12 cellular contexts compared by ENCODE assay signal in genomic region chr19:50204081-50204428, GRCh38. TPM values are rescaled to one million over a fixed set of nuclear protein-coding genes. Genes with fewer than 3 reads are reported as not detected.
DNase-seq lines count a peak whose midpoint lies in the region; ATAC-seq and TF ChIP-seq lines count a peak whose summit lies in the region.
"Had no signal": no experiment of that assay in that cellular context is flagged by ENCODE, and none has a peak within 500 bp of the region (broad histone marks: within the 10 kb centered on the region; RNA-seq: fewer than 3 reads in every experiment).

No MANE protein-coding gene starts in this region.

- peaks cover 4% of the 10 kb centered on the region; the same call in 1 of the 2 replicates for H3K4me1 ChIP-seq in GM23338 (ENCODE audit: insufficient read depth)
- peaks cover 0 to 18% of the 10 kb centered on the region in 2 donors for H3K4me1 ChIP-seq in ascending aorta
- peaks cover 0 to 15% (median 7%) of the 10 kb centered on the region in 4 donors for H3K4me1 ChIP-seq in right lobe of liver
- peaks cover 17 to 27% (median 21%) of the 10 kb centered on the region in 3 donors for H3K4me1 ChIP-seq in skeletal muscle tissue (ENCODE audit: control insufficient read depth in 3 of 3, insufficient read depth in 3 of 3, low read length in 3 of 3)

- H3K27ac ChIP-seq in GM23338 (ENCODE audit: low read depth) = no peak overlapping the region
- H3K27ac ChIP-seq in ascending aorta = no peak overlapping the region
- peak overlapping the region in 2 of 3 donors; percentile 80 to 85 for H3K27ac ChIP-seq in right lobe of liver
- peak overlapping the region; percentile 93 for H3K27ac ChIP-seq in skeletal muscle tissue (ENCODE audit: low read depth, low read length)

- no peaks in the 10 kb centered on the region for H3K79me2 ChIP-seq in GM23338 (replicated peaks; ENCODE audit: insufficient read depth)

- 41% methylated on average over 6 of the region's 7 CpGs for WGBS in right lobe of liver (ENCODE audit: insufficient coverage, low coverage, low lambda C conversion rate, missing lambda C conversion rate)

- POLR2A ChIA-PET in naive thymus-derived CD8-positive, alpha-beta T cell (lab: Charles Lee) = no interaction called here

- DNase-seq in GM23338 (ENCODE audit: low spot score) (no peak), ascending aorta (ENCODE audit: low spot score in 2 of 2) (no peak), right lobe of liver (no peak), mesenteric fat pad (ENCODE audit: low spot score) (no peak)
- DNase-seq in naive thymus-derived CD8-positive, alpha-beta T cell = no peak
- DNase-seq: activated CD4-positive, alpha-beta T cell treated with anti-CD3 and anti-CD28 coated beads, Interleukin-2, amount 50 U/mL, for 1 hour; T-helper 17 cell had no signal

- H3K27me3 ChIP-seq in GM23338 (ENCODE audit: insufficient read depth) (peaks cover 15% of the 10 kb centered on the region), ascending aorta (no peaks in the 10 kb centered on the region), right lobe of liver (no peaks in the 10 kb centered on the region), skeletal muscle tissue (ENCODE audit: control insufficient read depth in 3 of 3, insufficient read depth in 3 of 3, low read length in 3 of 3) (peaks cover 0 to 24% (median 2%) of the 10 kb centered on the region in 3 donors)

- H3K4me3 Mint-ChIP-seq in GM23338 = no peak overlapping the region
- peak overlapping the region in 3 of 10 donors; percentile 20 to 54 (median 29) for H3K4me3 Mint-ChIP-seq in naive thymus-derived CD8-positive, alpha-beta T cell
- H3K4me3 Mint-ChIP-seq: activated T-helper 17 cell treated with anti-CD3 and anti-CD28 coated beads, Interleukin-2, amount 50 U/mL, for 72 hours had no signal

- no peaks in the 10 kb centered on the region for H3K9me2 ChIP-seq in GM23338 (ENCODE audit: insufficient read depth)

- intact Hi-C loops in ascending aorta (cut with DNase I) (loop anchor here (2.0 to 10.0 kb wide), 2 partner anchors 31 to 311 kb away; partner anchors contain the start of genes ASPDH and JOSD2), right lobe of liver (cut with DNase I) (no loop called here)

- peaks cover 86% of the 10 kb centered on the region for H3K9me3 Mint-ChIP-seq in GM23338
- peaks cover 0 to 8% (median 0%) of the 10 kb centered on the region in 9 donors for H3K9me3 Mint-ChIP-seq in naive thymus-derived CD8-positive, alpha-beta T cell
- H3K9me3 Mint-ChIP-seq: activated T-helper 17 cell treated with anti-CD3 and anti-CD28 coated beads, Interleukin-2, amount 50 U/mL, for 72 hours had no signal

- no peak for ATAC-seq in GM23338
- no peak for ATAC-seq in right lobe of liver
- ATAC-seq in GM19324 (IDR thresholded peaks at IDR 0.05; ENCODE audit: low FRiP score, unreplicated experiment) = no peak
- ATAC-seq in naive thymus-derived CD8-positive, alpha-beta T cell = no peak
- ATAC-seq in HG03108 (IDR thresholded peaks at IDR 0.05; ENCODE audit: unreplicated experiment) = no peak
- ATAC-seq: activated T-helper 17 cell treated with anti-CD3 and anti-CD28 coated beads, Interleukin-2, amount 50 U/mL, for 72 hours; T-helper 17 cell had no signal

- H3K36me3 Mint-ChIP-seq in GM23338 (ENCODE audit: low read depth) = peaks cover 41% of the 10 kb centered on the region
- peaks cover 0 to 6% (median 0%) of the 10 kb centered on the region in 3 donors for H3K36me3 Mint-ChIP-seq in naive thymus-derived CD8-positive, alpha-beta T cell

- peak overlapping the region; percentile 57 to 81 (median 81) for H3K9ac ChIP-seq in skeletal muscle tissue (ENCODE audit: low read depth in 1 of 3, low read length in 3 of 3)

- 0 out of 2 replicates have a peak, but pooled peaks cover 9% of the 10 kb centered on the region for H4K20me1 ChIP-seq in GM23338 (replicated peaks; ENCODE audit: insufficient read depth)

- no peaks in the 10 kb centered on the region for H3K36me3 ChIP-seq in GM23338 (ENCODE audit: insufficient read depth)
- no peaks in the 10 kb centered on the region for H3K36me3 ChIP-seq in ascending aorta
- no peaks in the 10 kb centered on the region for H3K36me3 ChIP-seq in right lobe of liver
- no peaks in the 10 kb centered on the region for H3K36me3 ChIP-seq in skeletal muscle tissue (ENCODE audit: control insufficient read depth in 3 of 3, insufficient read depth in 3 of 3, low read length in 3 of 3)

- no peak overlapping the region for H2AFZ ChIP-seq in GM23338

- no peak overlapping the region for H3K27ac Mint-ChIP-seq in GM23338
- H3K27ac Mint-ChIP-seq in naive thymus-derived CD8-positive, alpha-beta T cell = no peak overlapping the region
- H3K27ac Mint-ChIP-seq: activated T-helper 17 cell treated with anti-CD3 and anti-CD28 coated beads, Interleukin-2, amount 50 U/mL, for 72 hours; T-helper 17 cell had no signal

- H3K4me3 ChIP-seq in GM23338 (peak overlapping the region; percentile 84), ascending aorta (peak overlapping the region; percentile 57 to 78), right lobe of liver (peak overlapping the region; percentile 61 to 76 (median 67)), skeletal muscle tissue (ENCODE audit: low read length in 3 of 3) (peak overlapping the region; percentile 70 to 76 (median 74))

- peaks cover 4% of the 10 kb centered on the region for H3K27me3 Mint-ChIP-seq in GM23338 (ENCODE audit: insufficient read depth, low read depth, poor library complexity)
- peaks cover 29 to 67% (median 55%) of the 10 kb centered on the region in 5 donors for H3K27me3 Mint-ChIP-seq in naive thymus-derived CD8-positive, alpha-beta T cell

- no peak for TF ChIP-seq POLR2A in right lobe of liver (IDR thresholded peaks at IDR 0.05)

- H3K9me3 ChIP-seq in ascending aorta (no peaks in the 10 kb centered on the region), right lobe of liver (no peaks in the 10 kb centered on the region), skeletal muscle tissue (ENCODE audit: control insufficient read depth in 3 of 3, low read length in 3 of 3) (no peaks in the 10 kb centered on the region)

- H3K4me2 ChIP-seq in GM23338 = peak overlapping the region; percentile 97

- no peaks in the 10 kb centered on the region for H3K4me1 Mint-ChIP-seq in GM23338
- peaks cover 0 to 5% (median 1%) of the 10 kb centered on the region in 4 donors for H3K4me1 Mint-ChIP-seq in naive thymus-derived CD8-positive, alpha-beta T cell
- H3K4me1 Mint-ChIP-seq: activated T-helper 17 cell treated with anti-CD3 and anti-CD28 coated beads, Interleukin-2, amount 50 U/mL, for 72 hours; T-helper 17 cell had no signal

- no peak for TF ChIP-seq CTCF in GM23338 (conservative IDR thresholded peaks at IDR 0.05; ENCODE audit: low read depth in 2 of 2)
- no peak for TF ChIP-seq CTCF in ascending aorta (IDR thresholded peaks at IDR 0.05)
- no peak for TF ChIP-seq CTCF in right lobe of liver (IDR thresholded peaks at IDR 0.05)

- H3F3A ChIP-seq in GM23338 (replicated peaks; ENCODE audit: low read depth) = peaks cover 11% of the 10 kb centered on the region; the same call in 1 of the 2 replicates

TF ChIP-seq in GM23338, 12 proteins besides CTCF, POLR2A, EP300 and RAD21 (continues in another document):
- no peak for TF ChIP-seq EZH2 (IDR thresholded peaks at IDR 0.05; ENCODE audit: low read depth, unreplicated experiment)
- no peak for TF ChIP-seq JUNB (IDR thresholded peaks at IDR 0.05; ENCODE audit: unreplicated experiment)
- no peak for TF ChIP-seq POLR2AphosphoS5 (IDR thresholded peaks at IDR 0.05; ENCODE audit: low read depth)
- no peak for TF ChIP-seq REST (IDR thresholded peaks at IDR 0.05; ENCODE audit: unreplicated experiment)
- no peak for TF ChIP-seq STAT1 (IDR thresholded peaks at IDR 0.05; ENCODE audit: unreplicated experiment)
- no peak for TF ChIP-seq NANOG (IDR thresholded peaks at IDR 0.05; ENCODE audit: borderline replicate concordance)
- TF ChIP-seq EZH2phosphoT487 (IDR thresholded peaks at IDR 0.05; ENCODE audit: unreplicated experiment) = no peak

RNA-seq across cellular contexts. Expression of gene MYH14, which starts 0.6 kb away (rescaled TPM):
- total RNA-seq in GM23338 (2014; rRNA removed; shearing (Covaris generic)) = 25.5 and 27.3 TPM in 2 replicates
- polyA plus RNA-seq in GM23338 (2016; fragmentation: Nextera tagmentation; extraction: Ambion mirVana) = 27.5 and 29.1 TPM in 2 replicates
- total RNA-seq in ascending aorta (8.6 TPM), right lobe of liver (10 to 100 TPM; 49.1 to 89.0 (median 65.8) TPM), skeletal muscle tissue (30.3 TPM), mesenteric fat pad (26.4 TPM)
- total RNA-seq in naive thymus-derived CD8-positive, alpha-beta T cell = not detected
- polyA plus RNA-seq in naive thymus-derived CD8-positive, alpha-beta T cell = not detected
- total RNA-seq: activated T-helper 17 cell treated with anti-CD3 and anti-CD28 coated beads, Interleukin-2, amount 50 U/mL, for 72 hours; myocyte; T-helper 17 cell had no signal

RNA-seq across cellular contexts. Expression of gene IZUMO2, which starts 41.0 kb away (rescaled TPM):
- total RNA-seq in GM23338 (2014; rRNA removed; shearing (Covaris generic)) = 3.1 TPM in 1 of 2 replicates, not detected in the other
- polyA plus RNA-seq in GM23338 (2016; fragmentation: Nextera tagmentation; extraction: Ambion mirVana) = 5.0 and 6.2 TPM in 2 replicates
- total RNA-seq in ascending aorta (not detected), right lobe of liver (not detected), skeletal muscle tissue (not detected), mesenteric fat pad (not detected)
- total RNA-seq in naive thymus-derived CD8-positive, alpha-beta T cell = not detected
- not detected for polyA plus RNA-seq in naive thymus-derived CD8-positive, alpha-beta T cell
- total RNA-seq: activated T-helper 17 cell treated with anti-CD3 and anti-CD28 coated beads, Interleukin-2, amount 50 U/mL, for 72 hours; myocyte; T-helper 17 cell had no signal

Comparison
In these comparisons a context has a peak if more than half of its experiments do, and no peak if none do; other contexts are left out.
1. H3K27ac ChIP-seq: peak in right lobe of liver (2 of 3) and skeletal muscle tissue (single experiment); none in GM23338 (single experiment) and ascending aorta (0 of 2).
2. Peak in every context shown above with its lines, with median percentiles within 50 percentile points of each other: H3K4me3 ChIP-seq.